Comparison of ENCODE assay signal across 18 cellular contexts in the genomic region with DNA sequence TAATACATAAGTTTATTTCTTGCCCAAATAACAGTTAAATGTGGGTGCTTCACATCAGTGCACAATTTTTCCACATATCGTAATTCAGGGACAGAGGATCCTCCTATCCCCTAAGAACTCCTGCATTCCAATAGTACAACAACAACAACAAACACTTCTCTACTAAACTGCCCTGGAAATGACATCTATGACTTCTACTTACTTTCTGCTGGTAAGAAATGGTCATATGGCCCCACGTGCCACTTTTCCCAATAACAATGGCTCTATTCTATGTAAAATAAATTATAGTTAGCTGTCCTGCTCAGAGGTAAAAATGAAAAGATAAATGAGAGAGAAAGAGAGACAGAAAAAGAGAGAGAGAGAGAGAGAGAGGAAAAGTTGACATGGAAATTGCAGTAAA.
A peak's percentile ranks its signal among the peaks of the same experiment; 100 is the strongest.
DNase-seq lines count a peak whose midpoint lies in the region; ATAC-seq and TF ChIP-seq lines count a peak whose summit lies in the region.
"Had no signal": no experiment of that assay in that cellular context is flagged by ENCODE, and none has a peak within 500 bp of the region (broad histone marks: within the 10 kb centered on the region; RNA-seq: fewer than 3 reads in every experiment).

No MANE protein-coding gene starts in this region.

- H3K4me1 ChIP-seq in HEK293 (ENCODE audit: control insufficient read depth, insufficient read depth, low read length) (no peaks in the 10 kb centered on the region), prostate gland (replicated peaks) (no peaks in the 10 kb centered on the region), neural progenitor cell (no peaks in the 10 kb centered on the region)
- H3K4me1 ChIP-seq: A549; BLaER1 treated with 17β-estradiol and CSF1 and Interleukin-3, amounts not matched to agents 10 nM and 100 nM had no signal

- no peaks in the 10 kb centered on the region for H4K20me1 ChIP-seq in neural progenitor cell (ENCODE audit: low read depth)
- H4K20me1 ChIP-seq: BLaER1 treated with 17β-estradiol and CSF1 and Interleukin-3, amounts not matched to agents 10 nM and 100 nM had no signal

- intact Hi-C loops in prostate gland (cut with DNase I): no loop called here

- H3K4me3 ChIP-seq in HEK293 (ENCODE audit: low read depth, low read length) (no peak overlapping the region), prostate gland (no peak overlapping the region), neural progenitor cell (no peak overlapping the region)
- H3K4me3 ChIP-seq: A549; BLaER1 treated with 17β-estradiol and CSF1 and Interleukin-3, amounts not matched to agents 10 nM and 100 nM had no signal

- H3K27ac Mint-ChIP-seq in progenitor cell of endocrine pancreas (peak overlapping the region; percentile 4), neural progenitor cell (no peak overlapping the region)
- H3K27ac Mint-ChIP-seq: B cell; CD4-positive, alpha-beta T cell; CD8-positive, alpha-beta T cell had no signal

- H3K36me3 Mint-ChIP-seq in progenitor cell of endocrine pancreas (ENCODE audit: insufficient read depth) (no peaks in the 10 kb centered on the region), neural progenitor cell (no peaks in the 10 kb centered on the region)
- H3K36me3 Mint-ChIP-seq: CD8-positive, alpha-beta T cell had no signal

- ATAC-seq in GM21515 (IDR thresholded peaks at IDR 0.05; ENCODE audit: unreplicated experiment): no peak
- ATAC-seq: A549; CD8-positive, alpha-beta T cell had no signal

- CTCF ChIA-PET in HEK293 (lab: Yijun Ruan, JAX): no interaction called here

- no peaks in the 10 kb centered on the region for H3K79me2 ChIP-seq in neural progenitor cell (ENCODE audit: low read depth)

- no peak overlapping the region for H2AFZ ChIP-seq in neural progenitor cell (replicated peaks)

- H3K4me2 ChIP-seq in neural progenitor cell: no peak overlapping the region
- H3K4me2 ChIP-seq: A549; BLaER1 treated with 17β-estradiol and CSF1 and Interleukin-3, amounts not matched to agents 10 nM and 100 nM had no signal

- H3K27me3 ChIP-seq in prostate gland (replicated peaks; ENCODE audit: insufficient read depth) (no peaks in the 10 kb centered on the region), neural progenitor cell (no peaks in the 10 kb centered on the region)
- H3K27me3 ChIP-seq: BLaER1 treated with 17β-estradiol and CSF1 and Interleukin-3, amounts not matched to agents 10 nM and 100 nM had no signal

- no peaks in the 10 kb centered on the region for H3F3A ChIP-seq in neural progenitor cell (ENCODE audit: low read depth)

- no peak overlapping the region for H3K27ac ChIP-seq in HEK293 (ENCODE audit: extremely low read depth, low read depth, low read length)
- no peak overlapping the region for H3K27ac ChIP-seq in prostate gland
- no peak overlapping the region for H3K27ac ChIP-seq in neural progenitor cell
- H3K27ac ChIP-seq: 22Rv1; A549; BLaER1 treated with 17β-estradiol and CSF1 and Interleukin-3, amounts not matched to agents 10 nM and 100 nM; C4-2B had no signal

- 83% methylated on average over 2 of the region's 2 CpGs for WGBS in prostate gland

- no peak for TF ChIP-seq CTCF in HEK293 (tag by site-specific recombination; IDR thresholded peaks at IDR 0.05)
- no peak for TF ChIP-seq CTCF in progenitor cell of endocrine pancreas (IDR thresholded peaks at IDR 0.05; ENCODE audit: unreplicated experiment)
- TF ChIP-seq CTCF in prostate gland (IDR thresholded peaks at IDR 0.05): no peak
- no peak for TF ChIP-seq CTCF in neural progenitor cell (IDR thresholded peaks at IDR 0.05)

- POLR2A ChIA-PET in HEK293 (lab: Yijun Ruan, JAX): no interaction called here

- no peak overlapping the region for H3K9ac ChIP-seq in neural progenitor cell
- H3K9ac ChIP-seq: BLaER1 treated with 17β-estradiol and CSF1 and Interleukin-3, amounts not matched to agents 10 nM and 100 nM had no signal

- H3K4me1 Mint-ChIP-seq in progenitor cell of endocrine pancreas (ENCODE audit: low read depth) (peaks cover 26% of the 10 kb centered on the region), neural progenitor cell (no peaks in the 10 kb centered on the region)
- H3K4me1 Mint-ChIP-seq: B cell had no signal

- no peaks in the 10 kb centered on the region for H3K36me3 ChIP-seq in HEK293 (ENCODE audit: control insufficient read depth in 2 of 2, insufficient read depth in 1 of 2, low read length in 2 of 2)
- H3K36me3 ChIP-seq in prostate gland: no peaks in the 10 kb centered on the region
- H3K36me3 ChIP-seq in neural progenitor cell: no peaks in the 10 kb centered on the region
- H3K36me3 ChIP-seq: BLaER1 treated with 17β-estradiol and CSF1 and Interleukin-3, amounts not matched to agents 10 nM and 100 nM had no signal

- H3K9me3 Mint-ChIP-seq in progenitor cell of endocrine pancreas (ENCODE audit: low read depth) (no peaks in the 10 kb centered on the region), neural progenitor cell (no peaks in the 10 kb centered on the region)
- H3K9me3 Mint-ChIP-seq: CD4-positive, alpha-beta T cell; CD8-positive, alpha-beta T cell had no signal

- H3K9me3 ChIP-seq in HEK293 (ENCODE audit: control insufficient read depth, insufficient read depth, low read depth, low read length): no peaks in the 10 kb centered on the region
- H3K9me3 ChIP-seq in prostate gland: no peaks in the 10 kb centered on the region
- H3K9me3 ChIP-seq in neural progenitor cell (ENCODE audit: low read depth): no peaks in the 10 kb centered on the region
- H3K9me3 ChIP-seq: A549; BLaER1 treated with 17β-estradiol and CSF1 and Interleukin-3, amounts not matched to agents 10 nM and 100 nM had no signal

- no peak for TF ChIP-seq POLR2A in prostate gland (IDR thresholded peaks at IDR 0.05)

- no peak overlapping the region for H3K4me3 Mint-ChIP-seq in progenitor cell of endocrine pancreas (ENCODE audit: low read depth)
- no peak overlapping the region for H3K4me3 Mint-ChIP-seq in neural progenitor cell
- H3K4me3 Mint-ChIP-seq: B cell; CD4-positive, alpha-beta T cell; CD8-positive, alpha-beta T cell had no signal

- H3K27me3 Mint-ChIP-seq in progenitor cell of endocrine pancreas (no peaks in the 10 kb centered on the region), neural progenitor cell (ENCODE audit: insufficient read depth, low read depth) (no peaks in the 10 kb centered on the region)
- H3K27me3 Mint-ChIP-seq: B cell; CD4-positive, alpha-beta T cell had no signal

- DNase-seq in COLO829 (ENCODE audit: low spot score) (peak; percentile 38), foreskin melanocyte (peak; percentile 56), progenitor cell of endocrine pancreas (ENCODE audit: low spot score, unreplicated experiment) (no peak), prostate gland (ENCODE audit: low spot score) (no peak), neural progenitor cell (ENCODE audit: low spot score) (no peak)
- DNase-seq: AML-193; CD4-positive, alpha-beta T cell; CD8-positive, alpha-beta T cell; COR-L47; DMS79 treated with DMSO at 0.1 percent for 48 hours; GF-D8 had no signal

TF ChIP-seq in HEK293, 187 proteins besides CTCF, POLR2A, EP300 and RAD21:
- TF ChIP-seq, protein P1, sequence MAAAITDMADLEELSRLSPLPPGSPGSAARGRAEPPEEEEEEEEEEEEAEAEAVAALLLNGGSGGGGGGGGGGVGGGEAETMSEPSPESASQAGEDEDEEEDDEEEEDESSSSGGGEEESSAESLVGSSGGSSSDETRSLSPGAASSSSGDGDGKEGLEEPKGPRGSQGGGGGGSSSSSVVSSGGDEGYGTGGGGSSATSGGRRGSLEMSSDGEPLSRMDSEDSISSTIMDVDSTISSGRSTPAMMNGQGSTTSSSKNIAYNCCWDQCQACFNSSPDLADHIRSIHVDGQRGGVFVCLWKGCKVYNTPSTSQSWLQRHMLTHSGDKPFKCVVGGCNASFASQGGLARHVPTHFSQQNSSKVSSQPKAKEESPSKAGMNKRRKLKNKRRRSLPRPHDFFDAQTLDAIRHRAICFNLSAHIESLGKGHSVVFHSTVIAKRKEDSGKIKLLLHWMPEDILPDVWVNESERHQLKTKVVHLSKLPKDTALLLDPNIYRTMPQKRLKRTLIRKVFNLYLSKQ (tag by site-specific recombination; IDR thresholded peaks at IDR 0.05; ENCODE audit: borderline replicate concordance): no peak
- peak; percentile 52; the same call in 1 of the 2 replicates for TF ChIP-seq ZNF596 (tag by site-specific recombination; IDR thresholded peaks at IDR 0.05)
- TF ChIP-seq ZNF37A (tag by site-specific recombination; IDR thresholded peaks at IDR 0.05): no peak
- no peak for TF ChIP-seq ZNF266 (tag by site-specific recombination; IDR thresholded peaks at IDR 0.05; ENCODE audit: low read depth)
- no peak for TF ChIP-seq BCL11B (tag by site-specific recombination; IDR thresholded peaks at IDR 0.05; ENCODE audit: low read depth)
- TF ChIP-seq ZNF16 (tag by site-specific recombination; IDR thresholded peaks at IDR 0.05; ENCODE audit: low read depth): no peak

Comparison
In these comparisons a context has a peak if more than half of its experiments do, and no peak if none do; other contexts are left out.
1. DNase-seq: peak in COLO829 (single experiment) and foreskin melanocyte (single experiment); none in progenitor cell of endocrine pancreas (single experiment), prostate gland (single experiment) and neural progenitor cell (single experiment).